29 cellular contexts compared by ENCODE assay signal in the genomic region with DNA sequence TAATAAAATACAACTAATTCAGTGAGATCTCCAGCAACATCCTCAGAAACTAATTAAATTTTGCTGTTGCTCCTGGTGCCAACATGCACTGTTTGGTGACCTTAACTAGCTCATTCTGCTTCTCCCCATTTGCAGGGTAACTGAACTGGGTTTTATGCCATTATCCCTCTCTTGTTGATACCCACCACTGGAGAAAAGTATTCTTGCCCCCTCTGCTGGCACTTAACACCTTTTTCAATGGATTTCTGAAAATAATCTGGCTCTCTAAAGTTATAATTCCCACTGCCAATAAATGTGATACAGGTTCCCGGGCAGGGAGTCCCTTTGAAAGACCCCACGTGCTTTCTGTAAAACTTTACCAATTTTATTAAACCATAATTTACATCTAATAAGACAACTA.
DNase-seq lines count a peak whose midpoint lies in the region; ATAC-seq and TF ChIP-seq lines count a peak whose summit lies in the region.
"Had no signal": no experiment of that assay in that cellular context is flagged by ENCODE, and none has a peak within 500 bp of the region (broad histone marks: within the 10 kb centered on the region; RNA-seq: fewer than 3 reads in every experiment).

No MANE protein-coding gene starts in this region.

- H3K27me3 ChIP-seq in Karpas-422 (ENCODE audit: low read length) = no peaks in the 10 kb centered on the region
- H3K27me3 ChIP-seq: ascending aorta, BLaER1, MG63, SJSA1 had no signal

- no peak overlapping the region for H3K4me3 Mint-ChIP-seq in WTC11
- H3K4me3 Mint-ChIP-seq: activated CD8-positive, alpha-beta memory T cell treated with anti-CD3 and anti-CD28 coated beads, Interleukin-2, amount 10 ng/mL, durations not matched to agents 7 days and 5 days; activated naive CD8-positive, alpha-beta T cell treated with anti-CD3 and anti-CD28 coated beads, Interleukin-2, amount 10 ng/mL, durations not matched to agents 7 days and 5 days; natural killer cell treated with Interleukin-12 subunit alpha and Interleukin-12 subunit beta and Interleukin-15 and Interleukin-18, amount 100 ng/mL, for 72 hours; stimulated activated naive B cell treated with anti-CD40 and anti-IgM and Interleukin-4, amounts not matched to agents 10 μg/mL and 1 μg/mL and 100 μg/mL, for 72 hours; T-helper 1 cell treated with Interleukin-12 subunit alpha and Interleukin-12 subunit beta and Interleukin-4 antibody, amounts not matched to agents 30 μg/mL and 1 μg/mL, for 36 hours had no signal

- POLR2A ChIA-PET in WTC11 (lab: Charles Lee) = no interaction called here

- peak; percentile 5 for TF ChIP-seq CTCF in GM12865 (IDR thresholded peaks at IDR 0.05; ENCODE audit: insufficient read depth, low read depth, low read length, missing control alignments)
- TF ChIP-seq CTCF in WTC11 (IDR thresholded peaks at IDR 0.05) = no peak
- TF ChIP-seq CTCF in mucosa of descending colon (IDR thresholded peaks at IDR 0.05) = no peak

- no peak overlapping the region for H2AFZ ChIP-seq in Karpas-422 (ENCODE audit: low read length)

- H3K36me3 Mint-ChIP-seq in WTC11 = peaks cover 35% of the 10 kb centered on the region
- H3K36me3 Mint-ChIP-seq: activated CD8-positive, alpha-beta memory T cell treated with anti-CD3 and anti-CD28 coated beads, Interleukin-2, amount 10 ng/mL, durations not matched to agents 7 days and 5 days; activated naive CD8-positive, alpha-beta T cell treated with anti-CD3 and anti-CD28 coated beads, Interleukin-2, amount 10 ng/mL, durations not matched to agents 7 days and 5 days; natural killer cell treated with Interleukin-12 subunit alpha and Interleukin-12 subunit beta and Interleukin-15 and Interleukin-18, amount 100 ng/mL, for 72 hours; stimulated activated naive B cell treated with anti-CD40 and anti-IgM and Interleukin-4, amounts not matched to agents 10 μg/mL and 1 μg/mL and 100 μg/mL, for 72 hours had no signal

- no peak overlapping the region for H3K27ac ChIP-seq in Karpas-422 (ENCODE audit: low read length)
- H3K27ac ChIP-seq: ascending aorta, BLaER1, lower lobe of right lung, SJSA1 had no signal

- H3K4me2 ChIP-seq in Karpas-422 (ENCODE audit: low read depth, low read length, poor library complexity, severe bottlenecking) = no peak overlapping the region
- H3K4me2 ChIP-seq: BLaER1 had no signal

- H3K36me3 ChIP-seq in Karpas-422 (ENCODE audit: insufficient read depth, low read length) = no peaks in the 10 kb centered on the region
- no peaks in the 10 kb centered on the region for H3K36me3 ChIP-seq in mucosa of descending colon (ENCODE audit: low read depth)
- H3K36me3 ChIP-seq: ascending aorta, BLaER1, lower lobe of right lung, MG63, SJSA1 had no signal

- CTCF ChIA-PET in WTC11 (lab: Charles Lee) = interaction anchor here (0.6 to 2.4 kb wide), 7 partner anchors 11 to 384 kb away, joined by 3 to 19 read pairs (median 4); no protein-coding TSS in a partner anchor

- peaks cover 3% of the 10 kb centered on the region; the same call in 1 of the 2 replicates for H3K27me3 Mint-ChIP-seq in WTC11 (ENCODE audit: low read depth)
- H3K27me3 Mint-ChIP-seq: activated CD8-positive, alpha-beta memory T cell treated with anti-CD3 and anti-CD28 coated beads, Interleukin-2, amount 10 ng/mL, durations not matched to agents 7 days and 5 days had no signal

- no peaks in the 10 kb centered on the region for H4K20me1 ChIP-seq in Karpas-422 (ENCODE audit: insufficient read depth, low read depth, low read length)
- H4K20me1 ChIP-seq: BLaER1 had no signal

- peaks cover 37% of the 10 kb centered on the region for H3K9me3 Mint-ChIP-seq in WTC11
- H3K9me3 Mint-ChIP-seq: activated naive CD8-positive, alpha-beta T cell treated with anti-CD3 and anti-CD28 coated beads, Interleukin-2, amount 10 ng/mL, durations not matched to agents 7 days and 5 days; T-helper 1 cell treated with Interleukin-12 subunit alpha and Interleukin-12 subunit beta and Interleukin-4 antibody, amounts not matched to agents 30 μg/mL and 1 μg/mL, for 36 hours had no signal

- DNase-seq in GM12865 (ENCODE audit: low read depth) (peak; percentile 3), Karpas-422 (peak; percentile 46), WTC11 (ENCODE audit: low spot score) (no peak), iPS-NIHi7 (ENCODE audit: extremely low spot score) (peak; percentile 31), SKM-1 (lab: John Stamatoyannopoulos, UW; ENCODE audit: unreplicated experiment) (no peak), mucosa of descending colon (no peak)
- DNase-seq: activated CD4-positive, alpha-beta T cell treated with anti-CD3 and anti-CD28 coated beads, Interleukin-2, amount 50 U/mL, for 4 hours; activated CD8-positive, alpha-beta memory T cell treated with anti-CD3 and anti-CD28 coated beads, Interleukin-2, amount 10 ng/mL, durations not matched to agents 7 days and 5 days; activated gamma-delta T cell treated with Interleukin-2 at 50 U/mL for 16 hours; activated naive CD8-positive, alpha-beta T cell treated with anti-CD3 and anti-CD28 coated beads, Interleukin-2, amount 10 ng/mL, durations not matched to agents 7 days and 5 days; activated T-cell treated with anti-CD3 and anti-CD28 coated beads, Interleukin-2, amount 50 U/mL, for 48 hours; cortex of kidney; kidney glomerular epithelial cell; lower lobe of right lung; MG63; NCI-H2081 treated with DMSO at 0.1 percent for 48 hours; NCI-H345; RPMI8226; small intestine; stimulated activated naive B cell treated with anti-CD40 and anti-IgM and Interleukin-4, amounts not matched to agents 10 μg/mL and 1 μg/mL and 100 μg/mL, for 72 hours; substantia nigra had no signal

- H3K9ac ChIP-seq in Karpas-422 (ENCODE audit: low read length) = no peak overlapping the region
- H3K9ac ChIP-seq: BLaER1 had no signal

- H3K79me2 ChIP-seq in Karpas-422 (ENCODE audit: low read length) = no peaks in the 10 kb centered on the region

- peak; percentile 61 for ATAC-seq in WTC11
- ATAC-seq in mucosa of descending colon = no peak
- no peak for ATAC-seq in HG02973 (IDR thresholded peaks at IDR 0.05; ENCODE audit: unreplicated experiment)
- ATAC-seq in HG02870 (IDR thresholded peaks at IDR 0.05; ENCODE audit: unreplicated experiment) = no peak
- ATAC-seq: activated CD8-positive, alpha-beta memory T cell treated with anti-CD3 and anti-CD28 coated beads, Interleukin-2, amount 10 ng/mL, durations not matched to agents 7 days and 5 days; esophagus mucosa; lower lobe of right lung; natural killer cell treated with Interleukin-12 subunit alpha and Interleukin-12 subunit beta and Interleukin-15 and Interleukin-18, amount 100 ng/mL, for 72 hours; stimulated activated naive B cell treated with anti-CD40 and anti-IgM and Interleukin-4, amounts not matched to agents 10 μg/mL and 1 μg/mL and 100 μg/mL, for 72 hours had no signal

- no peak overlapping the region for H3K4me3 ChIP-seq in GM12865 (ENCODE audit: low read depth, low read length)
- H3K4me3 ChIP-seq in Karpas-422 (ENCODE audit: low read length) = no peak overlapping the region
- H3K4me3 ChIP-seq in mucosa of descending colon = no peak overlapping the region
- H3K4me3 ChIP-seq: ascending aorta, BLaER1, lower lobe of right lung, MG63, SJSA1 had no signal

- H3K4me1 ChIP-seq in Karpas-422 (ENCODE audit: low read length) (no peaks in the 10 kb centered on the region), mucosa of descending colon (ENCODE audit: low read depth) (no peaks in the 10 kb centered on the region)
- H3K4me1 ChIP-seq: lower lobe of right lung, SJSA1 had no signal

- intact Hi-C loops in mucosa of descending colon (cut with DNase I, micrococcal nuclease) = no loop called here

- H3K9me3 ChIP-seq in Karpas-422 (ENCODE audit: low read length) (no peaks in the 10 kb centered on the region), mucosa of descending colon (peaks cover 3% of the 10 kb centered on the region)
- H3K9me3 ChIP-seq: MG63, SJSA1 had no signal

- no peaks in the 10 kb centered on the region for H3K9me2 ChIP-seq in Karpas-422 (replicated peaks; ENCODE audit: insufficient read depth, low read length)

- H3K27ac Mint-ChIP-seq in WTC11 = no peak overlapping the region
- H3K27ac Mint-ChIP-seq: activated CD8-positive, alpha-beta memory T cell treated with anti-CD3 and anti-CD28 coated beads, Interleukin-2, amount 10 ng/mL, durations not matched to agents 7 days and 5 days; activated naive CD8-positive, alpha-beta T cell treated with anti-CD3 and anti-CD28 coated beads, Interleukin-2, amount 10 ng/mL, durations not matched to agents 7 days and 5 days; natural killer cell treated with Interleukin-12 subunit alpha and Interleukin-12 subunit beta and Interleukin-15 and Interleukin-18, amount 100 ng/mL, for 72 hours; stimulated activated naive B cell treated with anti-CD40 and anti-IgM and Interleukin-4, amounts not matched to agents 10 μg/mL and 1 μg/mL and 100 μg/mL, for 72 hours; T-helper 1 cell treated with Interleukin-12 subunit alpha and Interleukin-12 subunit beta and Interleukin-4 antibody, amounts not matched to agents 30 μg/mL and 1 μg/mL, for 36 hours had no signal

- H3K4me1 Mint-ChIP-seq in WTC11 = peaks cover 10% of the 10 kb centered on the region; the same call in 1 of the 2 replicates
- H3K4me1 Mint-ChIP-seq: activated CD8-positive, alpha-beta memory T cell treated with anti-CD3 and anti-CD28 coated beads, Interleukin-2, amount 10 ng/mL, durations not matched to agents 7 days and 5 days; activated naive CD8-positive, alpha-beta T cell treated with anti-CD3 and anti-CD28 coated beads, Interleukin-2, amount 10 ng/mL, durations not matched to agents 7 days and 5 days; stimulated activated naive B cell treated with anti-CD40 and anti-IgM and Interleukin-4, amounts not matched to agents 10 μg/mL and 1 μg/mL and 100 μg/mL, for 72 hours had no signal

TF ChIP-seq in WTC11, 78 proteins besides CTCF, POLR2A, EP300 and RAD21 (continues in another document):
- TF ChIP-seq, protein P1, sequence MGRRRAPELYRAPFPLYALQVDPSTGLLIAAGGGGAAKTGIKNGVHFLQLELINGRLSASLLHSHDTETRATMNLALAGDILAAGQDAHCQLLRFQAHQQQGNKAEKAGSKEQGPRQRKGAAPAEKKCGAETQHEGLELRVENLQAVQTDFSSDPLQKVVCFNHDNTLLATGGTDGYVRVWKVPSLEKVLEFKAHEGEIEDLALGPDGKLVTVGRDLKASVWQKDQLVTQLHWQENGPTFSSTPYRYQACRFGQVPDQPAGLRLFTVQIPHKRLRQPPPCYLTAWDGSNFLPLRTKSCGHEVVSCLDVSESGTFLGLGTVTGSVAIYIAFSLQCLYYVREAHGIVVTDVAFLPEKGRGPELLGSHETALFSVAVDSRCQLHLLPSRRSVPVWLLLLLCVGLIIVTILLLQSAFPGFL (CRISPR knock-in tag; IDR thresholded peaks at IDR 0.05; ENCODE audit: borderline replicate concordance) = no peak
- no peak for TF ChIP-seq FOXJ3 (CRISPR knock-in tag; IDR thresholded peaks at IDR 0.05; ENCODE audit: borderline replicate concordance)

Comparison
In these comparisons a context has a peak if more than half of its experiments do, and no peak if none do; other contexts are left out.
1. DNase-seq: peak in GM12865 (single experiment), Karpas-422 (single experiment) and iPS-NIHi7 (single experiment); none in WTC11 (single experiment), SKM-1 (single experiment) and mucosa of descending colon (0 of 3).